15 cellular contexts compared by ENCODE assay signal in the genomic region with DNA sequence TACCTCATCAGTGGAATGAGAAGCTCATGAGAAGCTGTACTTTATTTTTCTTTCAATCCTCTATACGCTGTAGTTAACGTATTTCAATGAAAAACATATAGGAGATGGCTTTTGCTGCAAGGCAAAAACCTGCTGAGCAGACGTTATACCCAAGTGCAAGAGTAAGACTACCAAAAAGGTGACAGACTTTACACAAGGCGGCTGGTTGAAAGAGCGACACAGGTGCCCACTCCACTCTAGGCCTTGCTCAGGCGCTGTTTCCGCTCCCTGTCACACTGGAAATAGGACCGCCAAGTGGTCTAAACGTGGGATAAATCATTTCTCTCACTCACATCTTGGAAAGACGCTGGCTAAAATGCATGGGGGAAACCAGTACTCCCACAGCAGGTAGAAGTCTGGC. TPM values are rescaled to one million over a fixed set of nuclear protein-coding genes. Genes with fewer than 3 reads are reported as not detected.
DNase-seq lines count a peak whose midpoint lies in the region; ATAC-seq and TF ChIP-seq lines count a peak whose summit lies in the region.
"Had no signal": no experiment of that assay in that cellular context is flagged by ENCODE, and none has a peak within 500 bp of the region (broad histone marks: within the 10 kb centered on the region; RNA-seq: fewer than 3 reads in every experiment).

No MANE protein-coding gene starts in this region.

- peak overlapping the region; percentile 93 for H3K4me3 Mint-ChIP-seq in T-helper 17 cell

- no peaks in the 10 kb centered on the region for H3F3A ChIP-seq in PC-3 (ENCODE audit: low read length, unreplicated experiment)

- H3K36me3 ChIP-seq in left ventricle myocardium inferior (peaks cover 11% of the 10 kb centered on the region), upper lobe of right lung (peaks cover 19% of the 10 kb centered on the region), PC-3 (ENCODE audit: low read depth, low read length) (peaks cover 3% of the 10 kb centered on the region; the same call in 1 of the 2 replicates)
- no peaks in the 10 kb centered on the region for H3K36me3 ChIP-seq in effector memory CD4-positive, alpha-beta T cell (ENCODE audit: control insufficient read depth, insufficient read depth, low read length)
- H3K36me3 ChIP-seq: breast epithelium had no signal

- H3K79me2 ChIP-seq in PC-3 (ENCODE audit: low read length), result peaks cover 95% of the 10 kb centered on the region

- intact Hi-C loops in left ventricle myocardium inferior (cut with micrococcal nuclease), result no loop called here
- intact Hi-C loops in Right ventricle myocardium inferior (cut with DNase I), result no loop called here
- intact Hi-C loops in upper lobe of right lung (cut with DNase I), result no loop called here
- intact Hi-C loops in PC-3 (cut with micrococcal nuclease), result no loop called here

- H3K4me1 ChIP-seq in left ventricle myocardium inferior (peaks cover 88% of the 10 kb centered on the region), upper lobe of right lung (peaks cover 36% of the 10 kb centered on the region), PC-3 (ENCODE audit: insufficient read depth, low read length) (peaks cover 32% of the 10 kb centered on the region)
- H3K4me1 ChIP-seq in effector memory CD4-positive, alpha-beta T cell (ENCODE audit: control insufficient read depth, insufficient read depth, low read length, poor library complexity, severe bottlenecking), result peaks cover 66% of the 10 kb centered on the region

- no peaks in the 10 kb centered on the region for H3K27me3 Mint-ChIP-seq in T-helper 17 cell

- TF ChIP-seq CTCF in left ventricle myocardium inferior (IDR thresholded peaks at IDR 0.05; ENCODE audit: borderline replicate concordance), result no peak
- no peak for TF ChIP-seq CTCF in upper lobe of right lung (IDR thresholded peaks at IDR 0.05)
- TF ChIP-seq CTCF in PC-3 (conservative IDR thresholded peaks at IDR 0.05; ENCODE audit: low read depth, low read length), result no peak

- no peaks in the 10 kb centered on the region for H3K9me3 ChIP-seq in left ventricle myocardium inferior (replicated peaks)
- H3K9me3 ChIP-seq in T-helper 17 cell (ENCODE audit: control insufficient read depth, low read length, poor library complexity, severe bottlenecking), result no peaks in the 10 kb centered on the region
- no peaks in the 10 kb centered on the region for H3K9me3 ChIP-seq in effector memory CD4-positive, alpha-beta T cell (ENCODE audit: control insufficient read depth, low read length)
- no peaks in the 10 kb centered on the region for H3K9me3 ChIP-seq in upper lobe of right lung
- no peaks in the 10 kb centered on the region for H3K9me3 ChIP-seq in PC-3 (ENCODE audit: low read length)
- H3K9me3 ChIP-seq: breast epithelium, suprapubic skin had no signal

- CTCF ChIA-PET in PC-3 (lab: Charles Lee), result no interaction called here

- H3K9ac ChIP-seq in PC-3 (ENCODE audit: low read length), result no peak overlapping the region
- H3K9ac ChIP-seq: KMS-11 had no signal

- H3K27me3 ChIP-seq in left ventricle myocardium inferior (ENCODE audit: low read depth), result no peaks in the 10 kb centered on the region
- H3K27me3 ChIP-seq in effector memory CD4-positive, alpha-beta T cell (replicated peaks; ENCODE audit: control insufficient read depth, insufficient read depth, low read length, poor library complexity, severe bottlenecking), result no peaks in the 10 kb centered on the region
- no peaks in the 10 kb centered on the region for H3K27me3 ChIP-seq in upper lobe of right lung
- H3K27me3 ChIP-seq in PC-3 (ENCODE audit: low read length), result no peaks in the 10 kb centered on the region
- H3K27me3 ChIP-seq: breast epithelium, suprapubic skin had no signal

- H3K4me2 ChIP-seq in PC-3 (ENCODE audit: low read length), result no peak overlapping the region
- H3K4me2 ChIP-seq: KMS-11 had no signal

- DNase-seq in left ventricle myocardium inferior (no peak), Right ventricle myocardium inferior (ENCODE audit: missing footprints) (no peak), T-helper 17 cell (no peak), upper lobe of right lung (no peak), OCI-M1 (lab: John Stamatoyannopoulos, UW) (no peak), PC-3 (no peak)
- DNase-seq in effector memory CD4-positive, alpha-beta T cell, result no peak
- DNase-seq: GF-D8, Right ventricle myocardium superior, T-helper 9 cell had no signal

- H3K27ac Mint-ChIP-seq in T-helper 17 cell, result peak overlapping the region; percentile 98

- ATAC-seq in Right ventricle myocardium inferior, result no peak
- no peak for ATAC-seq in T-helper 17 cell
- no peak for ATAC-seq in upper lobe of right lung
- no peak for ATAC-seq in PC-3
- ATAC-seq in HG03442 (IDR thresholded peaks at IDR 0.05; ENCODE audit: unreplicated experiment), result no peak

- POLR2A ChIA-PET in PC-3 (lab: Charles Lee; ENCODE audit: unreplicated experiment), result no interaction called here

- H3K27ac ChIP-seq in left ventricle myocardium inferior (replicated peaks), result peak overlapping the region; percentile 97
- peak overlapping the region; percentile 97 for H3K27ac ChIP-seq in effector memory CD4-positive, alpha-beta T cell (ENCODE audit: insufficient read depth, low read length, poor library complexity, severe bottlenecking)
- H3K27ac ChIP-seq in upper lobe of right lung, result peak overlapping the region; percentile 24
- no peak overlapping the region for H3K27ac ChIP-seq in PC-3 (ENCODE audit: low read length)
- H3K27ac ChIP-seq: HL-60, KMS-11, suprapubic skin had no signal

- H4K20me1 ChIP-seq in PC-3 (ENCODE audit: low read length), result peaks cover 37% of the 10 kb centered on the region

- H3K36me3 Mint-ChIP-seq in T-helper 17 cell (ENCODE audit: low read depth), result peaks cover 8% of the 10 kb centered on the region

- BruUV-seq in PC-3 (replicated peaks; lab: Mats Ljungman, UMichigan), result no TSS peak

- H3K4me1 Mint-ChIP-seq in T-helper 17 cell, result peaks cover 65% of the 10 kb centered on the region

- no peak overlapping the region for H2AFZ ChIP-seq in PC-3 (ENCODE audit: low read length)

- H3K9me2 ChIP-seq in PC-3 (replicated peaks; ENCODE audit: low read length), result no peaks in the 10 kb centered on the region

- H3K4me3 ChIP-seq in left ventricle myocardium inferior, result no peak overlapping the region
- peak overlapping the region; percentile 1 for H3K4me3 ChIP-seq in effector memory CD4-positive, alpha-beta T cell (ENCODE audit: insufficient read depth, low read depth, low read length, poor library complexity, severe bottlenecking)
- no peak overlapping the region for H3K4me3 ChIP-seq in upper lobe of right lung
- H3K4me3 ChIP-seq in PC-3 (ENCODE audit: low read length), result no peak overlapping the region
- H3K4me3 ChIP-seq: breast epithelium, suprapubic skin had no signal

RNA-seq across cellular contexts. Expression of a gene that starts 54.5 kb away (rescaled TPM):
- total RNA-seq in left ventricle myocardium inferior (198 TPM), Right ventricle myocardium inferior (199 TPM), T-helper 17 cell (100 to 1,000 TPM; 516 to 530 TPM), upper lobe of right lung (165 TPM), PC-3 (2014; rRNA removed) (92.9 and 96.1 TPM in 2 replicates)
